In the genomic region with DNA sequence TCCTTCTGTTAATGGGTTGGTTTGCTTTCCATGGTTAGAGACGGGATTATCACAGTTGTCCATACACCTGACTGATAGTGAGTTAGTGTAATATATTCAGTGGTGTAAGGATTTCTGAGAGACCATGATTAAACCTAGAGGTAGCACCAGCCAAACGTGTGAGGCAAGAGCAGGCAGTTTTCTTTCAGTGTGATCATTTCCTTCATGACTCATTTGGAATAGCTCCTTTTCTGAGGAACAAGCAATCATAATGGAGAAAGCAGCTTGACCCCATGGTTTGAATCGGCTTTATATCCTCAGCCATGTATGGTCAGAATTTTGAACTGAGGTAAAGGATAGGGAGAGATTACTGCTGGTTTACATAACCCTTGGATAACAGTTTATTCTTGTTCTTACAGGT, we compare ENCODE assay signal across 9 cellular contexts. TPM values are rescaled to one million over a fixed set of nuclear protein-coding genes. Genes with fewer than 3 reads are reported as not detected.
A peak's percentile ranks its signal among the peaks of the same experiment; 100 is the strongest.
DNase-seq lines count a peak whose midpoint lies in the region; ATAC-seq, FAIRE-seq and TF ChIP-seq lines count a peak whose summit lies in the region.
"Had no signal": no experiment of that assay in that cellular context is flagged by ENCODE, and none has a peak within 500 bp of the region (broad histone marks: within the 10 kb centered on the region; RNA-seq: fewer than 3 reads in every experiment).

No MANE protein-coding gene starts in this region.

- H3K27me3 ChIP-seq in fibroblast of lung (ENCODE audit: control insufficient read depth, insufficient read depth, low read length), result no peaks in the 10 kb centered on the region
- H3K27me3 ChIP-seq in skeletal muscle tissue (ENCODE audit: control insufficient read depth in 3 of 3, insufficient read depth in 3 of 3, low read length in 3 of 3), result no peaks in the 10 kb centered on the region

- no peaks in the 10 kb centered on the region for H4K20me1 ChIP-seq in fibroblast of lung (ENCODE audit: control insufficient read depth, extremely low read depth, insufficient read depth, low read length)

- DNase-seq in H54 (ENCODE audit: insufficient read length, low spot score) (peak; percentile 50), RWPE1 (ENCODE audit: low spot score) (peak; percentile 72), fibroblast of lung (ENCODE audit: low read depth in 2 of 2) (peak; percentile 88 to 90), occipital lobe (lab: John Stamatoyannopoulos, UW) (no peak), GM19240 (ENCODE audit: insufficient read length, low spot score) (no peak)
- DNase-seq: NCI-H1092 treated with DMSO at 0.1 percent for 48 hours had no signal

- H3K36me3 ChIP-seq in fibroblast of lung (ENCODE audit: control insufficient read depth, insufficient read depth, low read length), result peaks cover 2% of the 10 kb centered on the region
- peaks cover 4 to 28% (median 22%) of the 10 kb centered on the region in 3 donors for H3K36me3 ChIP-seq in skeletal muscle tissue (ENCODE audit: control insufficient read depth in 3 of 3, insufficient read depth in 3 of 3, low read length in 3 of 3)

- ATAC-seq in GM21423 (IDR thresholded peaks at IDR 0.05; ENCODE audit: unreplicated experiment), result no peak
- no peak for ATAC-seq in HG03378 (IDR thresholded peaks at IDR 0.05; ENCODE audit: unreplicated experiment)

- H3K9me3 ChIP-seq in fibroblast of lung (ENCODE audit: control insufficient read depth, insufficient read depth, low read depth, low read length) (no peaks in the 10 kb centered on the region), skeletal muscle tissue (ENCODE audit: control insufficient read depth in 3 of 3, low read length in 3 of 3) (no peaks in the 10 kb centered on the region)

- peak overlapping the region; percentile 44 for H3K4me2 ChIP-seq in fibroblast of lung (ENCODE audit: extremely low read depth, insufficient read depth, low read length)

- POLR2A ChIA-PET in RWPE1 (lab: Yijun Ruan, JAX; ENCODE audit: low non-redundant PET), result no interaction called here

- peaks cover 5% of the 10 kb centered on the region for H3K4me1 ChIP-seq in fibroblast of lung (ENCODE audit: control insufficient read depth, extremely low read depth, insufficient read depth, low read length)
- peaks cover 11 to 22% (median 16%) of the 10 kb centered on the region in 3 donors for H3K4me1 ChIP-seq in skeletal muscle tissue (ENCODE audit: control insufficient read depth in 3 of 3, insufficient read depth in 3 of 3, low read length in 3 of 3)

- no peak for TF ChIP-seq POLR2A in H54 (IDR thresholded peaks at IDR 0.05; ENCODE audit: low read depth, low read length)

- no peak for TF ChIP-seq CTCF in RWPE1 (conservative IDR thresholded peaks at IDR 0.05; ENCODE audit: low read depth)
- no peak for TF ChIP-seq CTCF in fibroblast of lung (conservative IDR thresholded peaks at IDR 0.05 in 1 of 2, IDR thresholded peaks at IDR 0.05 in 1 of 2; ENCODE audit: low read depth in 1 of 2, low read length in 2 of 2)

- H3K79me2 ChIP-seq in fibroblast of lung (ENCODE audit: control insufficient read depth, insufficient read depth, low read length), result no peaks in the 10 kb centered on the region

- peak overlapping the region; percentile 60 for H2AFZ ChIP-seq in fibroblast of lung (ENCODE audit: low read length)

- no peak overlapping the region for H3K9ac ChIP-seq in fibroblast of lung (ENCODE audit: insufficient read depth, low read length)
- H3K9ac ChIP-seq in skeletal muscle tissue (ENCODE audit: low read depth in 1 of 3, low read length in 3 of 3), result peak overlapping the region in 1 of 3 donors; percentile 43

- H3K4me3 ChIP-seq in fibroblast of lung (replicated peaks in 1 of 4; ENCODE audit: control extremely low read depth in 1 of 4, insufficient read depth in 1 of 4, low read depth in 3 of 4, low read length in 4 of 4) (peak overlapping the region in 1 of 4 experiments; percentile 81), skeletal muscle tissue (ENCODE audit: low read length in 3 of 3) (no peak overlapping the region)

- peak; percentile 99 for FAIRE-seq in H54 (lab: Jason Lieb, UNC)

- H3K27ac ChIP-seq in RWPE1 (no peak overlapping the region), fibroblast of lung (ENCODE audit: insufficient read depth, low read length) (peak overlapping the region; percentile 46), skeletal muscle tissue (ENCODE audit: low read depth, low read length) (peak overlapping the region; percentile 17)

- CTCF ChIA-PET in RWPE1 (lab: Yijun Ruan, JAX), result no interaction called here

RNA-seq across cellular contexts. Expression of a gene that starts 2.9 kb away (rescaled TPM):
- total RNA-seq in fibroblast of lung (7.7 and 8.4 TPM in 2 replicates), skeletal muscle tissue (2.1 TPM), occipital lobe (12.9 TPM)
- 4.8 and 5.4 TPM in 2 replicates for polyA plus RNA-seq in fibroblast of lung
- 2.2 TPM in 2 replicates for polyA plus RNA-seq in fibroblast of lung (2012)
- polyA minus RNA-seq in fibroblast of lung (ENCODE audit: low replicate concordance), result 2.4 and 3.3 TPM in 2 replicates

RNA-seq across cellular contexts. Expression of a gene that starts 24.1 kb away (rescaled TPM):
- total RNA-seq in fibroblast of lung, result 33.9 and 38.8 TPM in 2 replicates
- polyA plus RNA-seq in fibroblast of lung, result 62.9 and 64.8 TPM in 2 replicates
- 45.5 and 45.9 TPM in 2 replicates for polyA plus RNA-seq in fibroblast of lung (2012)
- 0.31 and 1.0 TPM in 2 replicates for polyA minus RNA-seq in fibroblast of lung (ENCODE audit: low replicate concordance)
- 31.8 TPM for total RNA-seq in skeletal muscle tissue
- total RNA-seq in occipital lobe, result 41.6 TPM

RNA-seq across cellular contexts. Expression of a gene that starts 43.6 kb away (rescaled TPM):
- 0.26 and 0.33 TPM in 2 replicates for total RNA-seq in fibroblast of lung
- 0.08 and 0.10 TPM in 2 replicates for polyA plus RNA-seq in fibroblast of lung
- polyA plus RNA-seq in fibroblast of lung (2012), result 0.06 and 0.09 TPM in 2 replicates
- polyA minus RNA-seq in fibroblast of lung (ENCODE audit: low replicate concordance), result not detected in 2 replicates
- 1.6 TPM for total RNA-seq in skeletal muscle tissue
- total RNA-seq in occipital lobe, result 2.8 TPM

Comparison
In these comparisons a context has a peak if more than half of its experiments do, and no peak if none do; other contexts are left out.
1. DNase-seq: peak in H54 (single experiment), RWPE1 (single experiment) and fibroblast of lung (2 of 2); none in occipital lobe (single experiment) and GM19240 (single experiment).